ENCODE assay signal across 18 cellular contexts in the genomic region with DNA sequence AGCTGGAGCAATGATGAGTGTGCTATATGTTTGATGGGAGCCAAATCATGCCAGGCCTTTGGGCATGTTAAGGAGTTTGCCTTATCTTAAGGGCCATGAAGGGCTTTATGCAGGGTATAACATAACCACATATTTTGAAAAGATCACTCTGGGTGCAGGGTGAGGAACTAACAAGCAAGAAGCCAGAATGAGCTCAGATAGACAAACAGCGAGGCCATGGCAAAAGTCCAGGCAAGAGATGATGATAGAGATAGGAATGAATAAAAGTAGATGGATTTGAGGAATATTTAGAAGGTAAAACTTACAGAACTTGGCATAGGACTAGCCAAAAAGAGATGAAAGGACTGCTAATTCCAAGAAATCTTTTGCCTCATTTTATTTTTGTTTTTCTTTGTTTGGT.
"Had no signal": no experiment of that assay in that cellular context is flagged by ENCODE, and none has a peak within 500 bp of the region (broad histone marks: within the 10 kb centered on the region; RNA-seq: fewer than 3 reads in every experiment).

No MANE protein-coding gene starts in this region.

- DNase-seq: activated CD4-positive, alpha-beta T cell treated with anti-CD3 and anti-CD28 coated beads for 1 hour; activated CD4-positive, alpha-beta T cell treated with anti-CD3 and anti-CD28 coated beads, Interleukin-2, amount 50 U/mL, for 4 hours; activated naive CD4-positive, alpha-beta T cell treated with anti-CD3 and anti-CD28 coated beads, Interleukin-2, amount 10 ng/mL, durations not matched to agents 7 days and 5 days; adrenal gland; body of pancreas; central memory CD4-positive, alpha-beta T cell; colonic mucosa; glutamatergic neuron; naive B cell; stimulated activated CD4-positive, alpha-beta T cell treated with anti-CD3 and anti-CD28 coated beads, Interleukin-2, amount 100 ng/mL, for 48 hours; stimulated activated naive CD4-positive, alpha-beta T cell; T-helper 1 cell; T1000; uterus had no signal

- H3K27me3 ChIP-seq: adrenal gland, body of pancreas, colonic mucosa, tibial nerve, uterus had no signal

- H3K27ac ChIP-seq: adrenal gland, body of pancreas, colonic mucosa, tibial nerve, uterus had no signal

- FAIRE-seq: endometrium had no signal

- H3K9me3 ChIP-seq: adrenal gland, body of pancreas, colonic mucosa, tibial nerve, uterus had no signal

- H3K4me1 ChIP-seq: adrenal gland, colonic mucosa, uterus had no signal

- H3K4me3 ChIP-seq: adrenal gland, body of pancreas, colonic mucosa, lung, tibial nerve, uterus had no signal

- ATAC-seq: body of pancreas, esophagus mucosa had no signal

- H3K36me3 ChIP-seq: adrenal gland, colonic mucosa, tibial nerve, uterus had no signal
